Comparison of ENCODE assay signal across 21 cellular contexts in genomic region chr11:88164806-88165205, GRCh38. TPM values are rescaled to one million over a fixed set of nuclear protein-coding genes. Genes with fewer than 3 reads are reported as not detected.
DNase-seq lines count a peak whose midpoint lies in the region; ATAC-seq and TF ChIP-seq lines count a peak whose summit lies in the region.
"Had no signal": no experiment of that assay in that cellular context is flagged by ENCODE, and none has a peak within 500 bp of the region (broad histone marks: within the 10 kb centered on the region; RNA-seq: fewer than 3 reads in every experiment).

No MANE protein-coding gene starts in this region.

- ATAC-seq in GM18861 (IDR thresholded peaks at IDR 0.05; ENCODE audit: unreplicated experiment) (peak; percentile 64), HG03354 (IDR thresholded peaks at IDR 0.05; ENCODE audit: poor library complexity, severe bottlenecking, unreplicated experiment) (peak; percentile 43), Right ventricle myocardium inferior (no peak)

- DNase-seq in SK-N-MC (ENCODE audit: low read depth, low spot score) (peak; percentile 3), Right ventricle myocardium inferior (ENCODE audit: missing footprints) (no peak), MM.1S (no peak), Karpas-422 (no peak)
- DNase-seq in NK-92 treated with Interleukin-12 subunit alpha and Interleukin-12 subunit beta, amount 100 ng/mL, for 24 hours (lab: John Stamatoyannopoulos, UW), result no peak
- DNase-seq: BE2C; CD4-positive, alpha-beta T cell; COR-L47; DMS79; GOT3; HCEC 1CT; NCI-H1092 treated with DMSO at 0.1 percent for 48 hours; NCI-H146; NCI-H2029; NCI-H226; NCI-H510A treated with DMSO at 0.1 percent for 48 hours; NCI-H774; SHP77; SW 1271 had no signal

- H3K27ac ChIP-seq in SK-N-MC (no peak overlapping the region), MM.1S (ENCODE audit: low read length) (no peak overlapping the region), Karpas-422 (ENCODE audit: low read length) (no peak overlapping the region)

- H3K9me2 ChIP-seq in MM.1S (replicated peaks; ENCODE audit: insufficient read depth, low read length) (no peaks in the 10 kb centered on the region), Karpas-422 (replicated peaks; ENCODE audit: insufficient read depth, low read length) (no peaks in the 10 kb centered on the region)

- no peaks in the 10 kb centered on the region for H3K27me3 ChIP-seq in MM.1S (replicated peaks; ENCODE audit: insufficient read depth, low read length)
- peaks cover 4% of the 10 kb centered on the region; the same call in 1 of the 2 replicates for H3K27me3 ChIP-seq in Karpas-422 (ENCODE audit: low read length)
- H3K27me3 ChIP-seq: BE2C had no signal

- TF ChIP-seq CTCF in MM.1S (IDR thresholded peaks at IDR 0.05; ENCODE audit: low read length), result no peak

- H3K79me2 ChIP-seq in MM.1S (ENCODE audit: low read length), result no peaks in the 10 kb centered on the region
- H3K79me2 ChIP-seq in Karpas-422 (ENCODE audit: low read length), result no peaks in the 10 kb centered on the region

- no peaks in the 10 kb centered on the region for H3F3A ChIP-seq in MM.1S (ENCODE audit: insufficient read depth, low read length)

- H3K9me3 ChIP-seq in SK-N-MC (ENCODE audit: low read depth, low read length), result no peaks in the 10 kb centered on the region
- H3K9me3 ChIP-seq in MM.1S (replicated peaks; ENCODE audit: insufficient read depth, low read length), result no peaks in the 10 kb centered on the region
- H3K9me3 ChIP-seq in Karpas-422 (ENCODE audit: low read length), result no peaks in the 10 kb centered on the region
- H3K9me3 ChIP-seq: BE2C had no signal

- H2AFZ ChIP-seq in MM.1S (ENCODE audit: low read length), result no peak overlapping the region
- no peak overlapping the region for H2AFZ ChIP-seq in Karpas-422 (ENCODE audit: low read length)

- H3K36me3 ChIP-seq in SK-N-MC (ENCODE audit: insufficient read depth, low read length) (no peaks in the 10 kb centered on the region), MM.1S (replicated peaks; ENCODE audit: insufficient read depth, low read length) (no peaks in the 10 kb centered on the region), Karpas-422 (ENCODE audit: insufficient read depth, low read length) (no peaks in the 10 kb centered on the region)
- H3K36me3 ChIP-seq: BE2C had no signal

- intact Hi-C loops in Right ventricle myocardium inferior (cut with DNase I), result no loop called here

- no peak overlapping the region for H3K4me3 ChIP-seq in SK-N-MC
- H3K4me3 ChIP-seq in MM.1S (ENCODE audit: low read length), result no peak overlapping the region
- H3K4me3 ChIP-seq in Karpas-422 (ENCODE audit: low read length), result no peak overlapping the region

- H3K4me1 ChIP-seq in MM.1S (ENCODE audit: low read length) (no peaks in the 10 kb centered on the region), Karpas-422 (ENCODE audit: low read length) (no peaks in the 10 kb centered on the region)
- H3K4me1 ChIP-seq: BE2C had no signal

- no peak overlapping the region for H3K4me2 ChIP-seq in MM.1S (ENCODE audit: low read depth, low read length)
- no peak overlapping the region for H3K4me2 ChIP-seq in Karpas-422 (ENCODE audit: low read depth, low read length, poor library complexity, severe bottlenecking)

- H4K20me1 ChIP-seq in MM.1S (ENCODE audit: insufficient read depth, low read length) (no peaks in the 10 kb centered on the region), Karpas-422 (ENCODE audit: insufficient read depth, low read depth, low read length) (no peaks in the 10 kb centered on the region)

- H3K9ac ChIP-seq in SK-N-MC (ENCODE audit: insufficient read length) (no peak overlapping the region), MM.1S (ENCODE audit: low read length) (no peak overlapping the region), Karpas-422 (ENCODE audit: low read length) (no peak overlapping the region)

RNA-seq across cellular contexts. Expression of gene RAB38, which starts 10.4 kb away (rescaled TPM):
- 0.70 TPM for total RNA-seq in Right ventricle myocardium inferior
- 0.97 and 2.6 TPM in 2 replicates for total RNA-seq in Karpas-422 (2014; rRNA removed; shearing (Covaris generic); ENCODE audit: low replicate concordance)
